ENCODE assay signal across 9 cellular contexts in the genomic region with DNA sequence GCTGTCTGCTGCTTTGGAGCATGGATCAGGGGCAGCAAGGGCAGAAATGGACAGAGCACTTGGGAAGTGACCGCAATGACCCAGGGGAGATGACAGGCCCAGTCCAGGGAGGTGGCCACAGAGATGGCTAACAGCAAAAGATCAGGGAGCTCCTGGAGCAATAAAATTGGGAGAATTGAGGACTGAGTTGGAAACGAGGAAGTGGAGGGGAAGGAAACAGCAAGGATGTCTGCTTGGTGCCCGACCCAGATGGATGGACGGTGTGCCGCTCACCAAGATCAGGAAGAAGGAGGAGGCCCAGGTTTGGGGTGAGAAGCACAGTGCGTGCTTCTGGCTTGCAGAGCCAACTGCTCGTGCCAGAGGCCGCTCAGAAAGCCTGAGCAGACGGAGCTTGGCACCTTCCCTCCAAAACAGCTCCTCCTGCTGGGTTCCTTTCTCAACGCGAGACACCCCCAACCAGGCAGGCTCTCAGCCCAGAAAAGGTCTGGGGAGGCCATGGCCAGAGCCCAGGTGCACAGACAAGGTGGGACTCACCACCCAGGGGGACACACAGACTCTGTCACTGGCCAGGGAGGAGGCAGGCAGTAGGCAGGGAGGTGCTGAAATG. TPM values are rescaled to one million over a fixed set of nuclear protein-coding genes. Genes with fewer than 3 reads are reported as not detected.
DNase-seq lines count a peak whose midpoint lies in the region; ATAC-seq and TF ChIP-seq lines count a peak whose summit lies in the region.
"Had no signal": no experiment of that assay in that cellular context is flagged by ENCODE, and none has a peak within 500 bp of the region (broad histone marks: within the 10 kb centered on the region; RNA-seq: fewer than 3 reads in every experiment).

No MANE protein-coding gene starts in this region.

- H3K36me3 Mint-ChIP-seq in CD4-positive, alpha-beta T cell (ENCODE audit: low read depth) = no peaks in the 10 kb centered on the region

- H3K9me3 ChIP-seq in CD4-positive, alpha-beta T cell (ENCODE audit: control insufficient read depth, low read length) = no peaks in the 10 kb centered on the region
- no peaks in the 10 kb centered on the region for H3K9me3 ChIP-seq in Peyer's patch

- peaks cover 27% of the 10 kb centered on the region for H3K4me1 Mint-ChIP-seq in CD4-positive, alpha-beta T cell (ENCODE audit: low read depth)

- H3K27ac Mint-ChIP-seq in CD4-positive, alpha-beta T cell = peak overlapping the region; percentile 14

- H3K27ac ChIP-seq in CD4-positive, alpha-beta T cell (ENCODE audit: low read depth, low read length) = no peak overlapping the region
- no peak overlapping the region for H3K27ac ChIP-seq in Peyer's patch

- TF ChIP-seq CTCF in CD4-positive, alpha-beta T cell (IDR thresholded peaks at IDR 0.05) = no peak
- TF ChIP-seq CTCF in HFF-Myc (IDR thresholded peaks at IDR 0.05; ENCODE audit: low read depth, low read length, missing control alignments) (peak; percentile 42), Peyer's patch (IDR thresholded peaks at IDR 0.05) (peak in 3 of 6 experiments; percentile 13 to 31 (median 17))

- peak; percentile 87 for ATAC-seq in CD4-positive, alpha-beta T cell (ENCODE audit: poor library complexity)
- ATAC-seq in GM18867 (IDR thresholded peaks at IDR 0.05; ENCODE audit: unreplicated experiment) = no peak

- H3K27me3 ChIP-seq in CD4-positive, alpha-beta T cell (ENCODE audit: control insufficient read depth, insufficient read depth, low read length) = no peaks in the 10 kb centered on the region
- no peaks in the 10 kb centered on the region for H3K27me3 ChIP-seq in Peyer's patch

- no peaks in the 10 kb centered on the region for H3K36me3 ChIP-seq in Peyer's patch

- no peaks in the 10 kb centered on the region for H3K27me3 Mint-ChIP-seq in CD4-positive, alpha-beta T cell

- TF ChIP-seq POLR2A in Peyer's patch (IDR thresholded peaks at IDR 0.05) = no peak

- POLR2A ChIA-PET in CD4-positive, alpha-beta T cell (lab: Charles Lee) = interaction anchor here (0.6 to 2.1 kb wide), 8 partner anchors 10 to 243 kb away, joined by 3 to 15 read pairs (median 4); a partner anchor contains a TSS

- no peaks in the 10 kb centered on the region for H3K4me1 ChIP-seq in Peyer's patch

- DNase-seq in CD4-positive, alpha-beta T cell = peak in 2 of 10 experiments; percentile 41 to 52
- DNase-seq in HFF-Myc (ENCODE audit: extremely low read depth, low read depth) = no peak
- DNase-seq in anterior cingulate cortex (lab: John Stamatoyannopoulos, UW) = peak in 34 of 58 donors; percentile 4 to 68 (median 30)
- DNase-seq in iPS-NIHi7 (ENCODE audit: extremely low spot score) = peak; percentile 62
- no peak for DNase-seq in DMS114 treated with DMSO at 0.1 percent for 48 hours (lab: John Stamatoyannopoulos, UW; ENCODE audit: unreplicated experiment)
- DNase-seq in central memory CD4-positive, alpha-beta T cell = no peak
- DNase-seq in Peyer's patch = no peak

- CTCF ChIA-PET in CD4-positive, alpha-beta T cell (lab: Charles Lee) = interaction anchor here (0.9 to 2.5 kb wide), 9 partner anchors 8 to 269 kb away, joined by 3 to 8 read pairs (median 4); no protein-coding TSS in a partner anchor

- no peak overlapping the region for H3K4me3 Mint-ChIP-seq in CD4-positive, alpha-beta T cell

- no peaks in the 10 kb centered on the region for H3K9me3 Mint-ChIP-seq in CD4-positive, alpha-beta T cell

- H3K4me3 ChIP-seq in HFF-Myc (replicated peaks; ENCODE audit: low read depth, low read length) = no peak overlapping the region
- H3K4me3 ChIP-seq in Peyer's patch = no peak overlapping the region

- intact Hi-C loops in CD4-positive, alpha-beta T cell (cut with DNase I, micrococcal nuclease) = loop anchor here (1.0 kb wide), 1 partner anchor 64 kb away; no protein-coding TSS in a partner anchor

RNA-seq across cellular contexts. Expression of a gene that starts 1.7 kb away (rescaled TPM):
- total RNA-seq in CD4-positive, alpha-beta T cell = not detected
- under 1 TPM in 1 of 4 donors, not detected in 3; 0.35 TPM for total RNA-seq in Peyer's patch
- total RNA-seq: T-helper 1 cell treated with Interleukin-12 subunit alpha and Interleukin-12 subunit beta and Interleukin-4 antibody, amounts not matched to agents 30 ng/mL and 1 ng/mL, for 36 hours had no signal

RNA-seq across cellular contexts. Expression of a gene that starts 17.9 kb away (rescaled TPM):
- total RNA-seq in CD4-positive, alpha-beta T cell = not detected
- not detected for total RNA-seq in Peyer's patch
- total RNA-seq: T-helper 1 cell treated with Interleukin-12 subunit alpha and Interleukin-12 subunit beta and Interleukin-4 antibody, amounts not matched to agents 30 ng/mL and 1 ng/mL, for 36 hours had no signal

RNA-seq across cellular contexts. Expression of a gene that starts 24.8 kb away (rescaled TPM):
- 10 to 100 TPM; 34.7 to 35.3 TPM for total RNA-seq in CD4-positive, alpha-beta T cell
- 10 to 100 TPM; 19.4 to 41.0 (median 23.3) TPM for total RNA-seq in Peyer's patch

RNA-seq across cellular contexts. Expression of a gene that starts 26.8 kb away (rescaled TPM):
- total RNA-seq in CD4-positive, alpha-beta T cell = under 1 TPM; 0.20 to 0.60 TPM
- 10 to 100 TPM in 1 of 4 donors, 1 to 10 TPM in 3; 1.7 to 22.2 (median 7.8) TPM for total RNA-seq in Peyer's patch

RNA-seq across cellular contexts. Expression of a gene that starts 31.1 kb away (rescaled TPM):
- 10 to 100 TPM; 54.5 to 55.6 TPM for total RNA-seq in CD4-positive, alpha-beta T cell
- total RNA-seq in Peyer's patch = 100 to 1,000 TPM; 193 to 321 (median 268) TPM

Comparison
In these comparisons a context has a peak if more than half of its experiments do, and no peak if none do; other contexts are left out.
1. DNase-seq: peak in anterior cingulate cortex (34 of 58) and iPS-NIHi7 (single experiment); none in HFF-Myc (single experiment), DMS114 treated with DMSO at 0.1 percent for 48 hours (single experiment), central memory CD4-positive, alpha-beta T cell (single experiment) and Peyer's patch (0 of 3).